Comparison of ENCODE assay signal across 8 cellular contexts in the genomic region with DNA sequence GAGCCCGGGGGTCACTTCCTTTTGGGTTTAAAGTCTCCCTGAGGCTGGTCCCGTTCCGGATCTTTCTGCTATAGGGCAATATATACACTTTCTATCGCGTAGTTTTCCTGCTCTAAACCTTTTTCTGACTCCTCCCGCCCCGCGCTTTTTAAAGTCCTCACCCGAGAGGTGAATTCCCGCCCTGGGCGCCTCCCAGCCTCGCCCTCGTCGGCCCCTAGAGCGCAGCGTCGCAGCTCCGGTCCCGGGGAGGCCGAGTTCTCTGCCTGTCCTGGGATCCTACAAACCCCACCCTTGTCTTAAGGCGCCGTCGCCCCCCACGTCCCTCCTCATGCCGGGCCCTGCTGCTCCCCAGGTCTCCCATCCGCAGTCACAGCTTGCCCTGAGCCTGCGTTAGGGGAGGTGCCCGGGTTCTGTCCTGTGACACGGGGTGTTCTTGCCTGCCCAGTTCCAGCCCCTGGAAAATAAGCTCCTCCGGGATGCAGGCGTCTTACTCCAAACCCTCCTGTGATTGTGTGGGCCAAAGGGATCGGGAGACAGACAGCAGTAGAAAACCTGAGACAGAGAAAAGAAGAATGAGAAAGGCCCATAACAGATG. TPM values are rescaled to one million over a fixed set of nuclear protein-coding genes. Genes with fewer than 3 reads are reported as not detected.
DNase-seq lines count a peak whose midpoint lies in the region; ATAC-seq and TF ChIP-seq lines count a peak whose summit lies in the region.

No MANE protein-coding gene starts in this region.

- H3K4me1 ChIP-seq in mesenchymal stem cell (ENCODE audit: control insufficient read depth, insufficient read depth, low read depth, low read length), result peaks cover 2% of the 10 kb centered on the region

- no peak overlapping the region for H2BK120ac ChIP-seq in mesenchymal stem cell (ENCODE audit: low read depth, low read length)

- H3K4me3 Mint-ChIP-seq in activated T-cell treated with anti-CD3 and anti-CD28 coated beads, Interleukin-2, amount 50 U/mL, for 24 hours, result peak overlapping the region; percentile 90
- H3K4me3 Mint-ChIP-seq in stimulated activated naive CD8-positive, alpha-beta T cell treated with anti-CD3 and anti-CD28 coated beads, Interleukin-15, Interleukin-2, amounts not matched to agents 100 ng/mL and 50 ng/mL, for 24 hours, result peak overlapping the region; percentile 88

- H3K9me3 ChIP-seq in SK-N-MC (ENCODE audit: low read depth, low read length) (no peaks in the 10 kb centered on the region), mesenchymal stem cell (ENCODE audit: control insufficient read depth, low read length) (no peaks in the 10 kb centered on the region)

- H2BK12ac ChIP-seq in mesenchymal stem cell (ENCODE audit: low read length in 2 of 2), result no peak overlapping the region

- H4K91ac ChIP-seq in mesenchymal stem cell (ENCODE audit: low read length), result no peak overlapping the region

- peaks cover 5% of the 10 kb centered on the region for H3K79me1 ChIP-seq in mesenchymal stem cell (replicated peaks; ENCODE audit: low read length, poor library complexity, severe bottlenecking)

- peak overlapping the region; percentile 55 for H2AFZ ChIP-seq in mesenchymal stem cell (ENCODE audit: low read depth, low read length)

- H3K4me2 ChIP-seq in mesenchymal stem cell (ENCODE audit: low read length, poor library complexity, severe bottlenecking), result peak overlapping the region; percentile 89

- peaks cover 55% of the 10 kb centered on the region for H3K36me3 Mint-ChIP-seq in activated T-cell treated with anti-CD3 and anti-CD28 coated beads, Interleukin-2, amount 50 U/mL, for 24 hours (ENCODE audit: low read depth)
- H3K36me3 Mint-ChIP-seq in stimulated activated naive CD8-positive, alpha-beta T cell treated with anti-CD3 and anti-CD28 coated beads, Interleukin-15, Interleukin-2, amounts not matched to agents 100 ng/mL and 50 ng/mL, for 24 hours (ENCODE audit: low read depth), result peaks cover 29% of the 10 kb centered on the region

- no peak overlapping the region for H2AK5ac ChIP-seq in mesenchymal stem cell (ENCODE audit: low read length, severe bottlenecking)

- no peak for DNase-seq in activated T-cell treated with anti-CD3 and anti-CD28 coated beads, Interleukin-2, amount 50 U/mL, for 24 hours
- no peak for DNase-seq in activated T-cell treated with anti-CD3 and anti-CD28 coated beads, Interleukin-2, amount 50 U/mL, for 1 hour
- DNase-seq in SK-N-MC (ENCODE audit: low read depth, low spot score) (no peak), choroid plexus epithelial cell (ENCODE audit: low read depth) (no peak), mesenchymal stem cell (no peak), NCI-H1092 (lab: John Stamatoyannopoulos, UW) (no peak)

- no peak overlapping the region for H3K23ac ChIP-seq in mesenchymal stem cell (ENCODE audit: low read length in 2 of 2)

- no peaks in the 10 kb centered on the region for H3K36me3 ChIP-seq in SK-N-MC (ENCODE audit: insufficient read depth, low read length)
- H3K36me3 ChIP-seq in mesenchymal stem cell (ENCODE audit: control insufficient read depth in 1 of 2, insufficient read depth in 2 of 2, low read depth in 1 of 2, low read length in 2 of 2), result no peaks in the 10 kb centered on the region

- peaks cover 19% of the 10 kb centered on the region for H3K9me3 Mint-ChIP-seq in activated T-cell treated with anti-CD3 and anti-CD28 coated beads, Interleukin-2, amount 50 U/mL, for 24 hours
- H3K9me3 Mint-ChIP-seq in stimulated activated naive CD8-positive, alpha-beta T cell treated with anti-CD3 and anti-CD28 coated beads, Interleukin-15, Interleukin-2, amounts not matched to agents 100 ng/mL and 50 ng/mL, for 24 hours, result peaks cover 11% of the 10 kb centered on the region

- H2BK15ac ChIP-seq in mesenchymal stem cell (ENCODE audit: low read depth, poor library complexity, severe bottlenecking), result no peak overlapping the region

- peak overlapping the region; percentile 94 for H3K27ac Mint-ChIP-seq in activated T-cell treated with anti-CD3 and anti-CD28 coated beads, Interleukin-2, amount 50 U/mL, for 24 hours
- peak overlapping the region; percentile 91 for H3K27ac Mint-ChIP-seq in stimulated activated naive CD8-positive, alpha-beta T cell treated with anti-CD3 and anti-CD28 coated beads, Interleukin-15, Interleukin-2, amounts not matched to agents 100 ng/mL and 50 ng/mL, for 24 hours

- H3K27me3 Mint-ChIP-seq in activated T-cell treated with anti-CD3 and anti-CD28 coated beads, Interleukin-2, amount 50 U/mL, for 24 hours, result no peaks in the 10 kb centered on the region
- H3K27me3 Mint-ChIP-seq in stimulated activated naive CD8-positive, alpha-beta T cell treated with anti-CD3 and anti-CD28 coated beads, Interleukin-15, Interleukin-2, amounts not matched to agents 100 ng/mL and 50 ng/mL, for 24 hours, result no peaks in the 10 kb centered on the region

- H3K27ac ChIP-seq in SK-N-MC (no peak overlapping the region), mesenchymal stem cell (ENCODE audit: low read length, poor library complexity, severe bottlenecking) (peak overlapping the region; percentile 29)

- H3K4me1 Mint-ChIP-seq in activated T-cell treated with anti-CD3 and anti-CD28 coated beads, Interleukin-2, amount 50 U/mL, for 24 hours (ENCODE audit: low read depth), result peaks cover 31% of the 10 kb centered on the region
- H3K4me1 Mint-ChIP-seq in stimulated activated naive CD8-positive, alpha-beta T cell treated with anti-CD3 and anti-CD28 coated beads, Interleukin-15, Interleukin-2, amounts not matched to agents 100 ng/mL and 50 ng/mL, for 24 hours (ENCODE audit: low read depth), result peaks cover 24% of the 10 kb centered on the region

- no peak for TF ChIP-seq CTCF in choroid plexus epithelial cell (conservative IDR thresholded peaks at IDR 0.05; ENCODE audit: low read depth, low read length)

- under 1% methylated on average over 32 of the region's 32 CpGs for WGBS in mesenchymal stem cell

- peak overlapping the region; percentile 55 for H4K8ac ChIP-seq in mesenchymal stem cell (ENCODE audit: low read length)

- H3K14ac ChIP-seq in mesenchymal stem cell (ENCODE audit: low read length in 2 of 2), result no peak overlapping the region

- peak; percentile 40 for ATAC-seq in HG03025 (IDR thresholded peaks at IDR 0.05; ENCODE audit: low FRiP score, unreplicated experiment)

- no peak overlapping the region for H2BK5ac ChIP-seq in mesenchymal stem cell (ENCODE audit: low read depth, low read length, poor library complexity, severe bottlenecking)

- H3K27me3 ChIP-seq in mesenchymal stem cell (ENCODE audit: control insufficient read depth in 1 of 2, insufficient read depth in 1 of 2, low read length in 2 of 2), result no peaks in the 10 kb centered on the region

- H3K4me3 ChIP-seq in SK-N-MC (peak overlapping the region; percentile 81), choroid plexus epithelial cell (ENCODE audit: low read depth, low read length) (peak overlapping the region; percentile 74), mesenchymal stem cell (ENCODE audit: insufficient read depth in 1 of 2, low read depth in 1 of 2, low read length in 2 of 2) (peak overlapping the region; percentile 66 to 84)

- H3K18ac ChIP-seq in mesenchymal stem cell (ENCODE audit: low read depth in 1 of 2, low read length in 2 of 2), result peak overlapping the region in 1 of 2 experiments; percentile 12

- H3K4ac ChIP-seq in mesenchymal stem cell (ENCODE audit: low read depth in 1 of 2, low read length in 2 of 2), result no peak overlapping the region

- H3K9ac ChIP-seq in SK-N-MC (ENCODE audit: insufficient read length) (peak overlapping the region; percentile 76), mesenchymal stem cell (ENCODE audit: low read length) (peak overlapping the region; percentile 85)

RNA-seq across cellular contexts. Expression of a gene that starts 0.5 kb away (rescaled TPM):
- polyA plus RNA-seq in mesenchymal stem cell (2013, experiment 1 of 2), result 1.5 TPM
- 1.6 TPM for polyA plus RNA-seq in mesenchymal stem cell (2013, experiment 2 of 2)

RNA-seq across cellular contexts. Expression of a gene that starts 29.0 kb away (rescaled TPM):
- 2.9 TPM for polyA plus RNA-seq in mesenchymal stem cell (2013, experiment 1 of 2)
- polyA plus RNA-seq in mesenchymal stem cell (2013, experiment 2 of 2), result 3.2 TPM

RNA-seq across cellular contexts. Expression of a gene that starts 32.4 kb away (rescaled TPM):
- polyA plus RNA-seq in mesenchymal stem cell (2013, experiment 1 of 2), result 2.1 TPM
- 2.1 TPM for polyA plus RNA-seq in mesenchymal stem cell (2013, experiment 2 of 2)
